ENCODE assay signal across 20 cellular contexts in the genomic region with DNA sequence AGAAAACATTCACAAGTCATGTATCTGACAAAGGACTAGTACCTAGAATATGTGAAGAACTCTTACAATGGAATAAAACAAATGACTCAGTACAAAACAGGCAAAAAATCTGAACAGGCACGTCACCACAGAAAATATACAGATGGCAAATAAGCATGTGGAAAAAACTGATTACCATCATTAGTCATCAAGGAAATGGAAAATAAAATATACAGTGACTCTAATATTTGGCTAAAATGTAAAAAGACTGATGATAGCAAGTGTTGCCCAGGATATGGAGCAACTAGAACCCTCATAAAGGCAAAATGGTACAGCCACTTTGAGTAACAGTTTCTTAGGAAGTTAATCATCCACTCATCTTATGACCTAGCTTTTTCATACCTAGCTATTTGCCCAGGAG.
DNase-seq lines count a peak whose midpoint lies in the region; ATAC-seq lines count a peak whose summit lies in the region.
"Had no signal": no experiment of that assay in that cellular context is flagged by ENCODE, and none has a peak within 500 bp of the region (broad histone marks: within the 10 kb centered on the region; RNA-seq: fewer than 3 reads in every experiment).

No MANE protein-coding gene starts in this region.

- DNase-seq in DMS53 (lab: John Stamatoyannopoulos, UW) (peak; percentile 50), DMS53 treated with DMSO at 0.1 percent for 48 hours (lab: John Stamatoyannopoulos, UW; ENCODE audit: unreplicated experiment) (no peak), RKO (ENCODE audit: low spot score) (peak; percentile 24), renal cortical epithelial cell (ENCODE audit: low read depth) (peak; percentile 47)
- no peak for DNase-seq in stimulated activated CD4-positive, alpha-beta T cell treated with anti-CD3 and anti-CD28 coated beads, Interleukin-4, amount 100 ng/mL, for 24 hours
- DNase-seq: activated B cell treated with CpG ODN at 0.5 μM for 24 hours; activated CD4-positive, alpha-beta memory T cell treated with anti-CD3 and anti-CD28 coated beads, Interleukin-2, amount 10 ng/mL, durations not matched to agents 7 days and 5 days; activated naive CD8-positive, alpha-beta T cell treated with anti-CD3 and anti-CD28 coated beads for 36 hours; activated T-cell treated with anti-CD3 and anti-CD28 coated beads, Interleukin-2, amount 50 U/mL, for 24 hours; CD4-positive, CD25-positive, alpha-beta regulatory T cell; DND-41; effector CD4-positive, alpha-beta T cell; H7; Karpas-422; NCI-H526 treated with DMSO at 0.1 percent for 48 hours; nephron progenitor cell; OCI-M1 had no signal

- ATAC-seq in esophagus mucosa (peak; percentile 59), HG02884 (IDR thresholded peaks at IDR 0.05; ENCODE audit: unreplicated experiment) (no peak), HG03280 (IDR thresholded peaks at IDR 0.05; ENCODE audit: unreplicated experiment) (no peak)

Comparison
In these comparisons a context has a peak if more than half of its experiments do, and no peak if none do; other contexts are left out.
1. DNase-seq: peak in DMS53 (single experiment), RKO (single experiment) and renal cortical epithelial cell (single experiment); none in DMS53 treated with DMSO at 0.1 percent for 48 hours (single experiment) and stimulated activated CD4-positive, alpha-beta T cell treated with anti-CD3 and anti-CD28 coated beads, Interleukin-4, amount 100 ng/mL, for 24 hours (single experiment).